In the genomic region with DNA sequence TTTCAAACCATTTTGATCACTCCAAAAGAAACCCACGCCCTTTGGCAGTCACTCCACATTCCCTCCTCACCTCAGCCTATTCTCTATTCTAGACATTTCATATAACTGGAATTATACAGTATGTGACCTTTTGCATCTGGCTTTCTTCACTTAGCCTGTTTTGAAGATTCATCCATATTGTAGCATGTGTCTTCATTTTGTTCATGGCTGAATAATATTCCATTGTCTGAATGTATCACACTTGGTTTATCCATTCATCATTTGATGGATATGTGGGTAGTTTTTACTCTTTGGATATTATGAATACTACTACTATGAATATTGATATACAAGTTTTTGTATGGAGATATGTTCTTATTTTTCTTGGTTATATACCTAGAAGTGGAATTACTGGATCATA, we compare ENCODE assay signal across 21 cellular contexts.
"Had no signal": no experiment of that assay in that cellular context is flagged by ENCODE, and none has a peak within 500 bp of the region (broad histone marks: within the 10 kb centered on the region; RNA-seq: fewer than 3 reads in every experiment).

No MANE protein-coding gene starts in this region.

- H3K4me3 ChIP-seq: SJSA1, SK-N-MC had no signal

- H3K36me3 Mint-ChIP-seq: IgD-negative memory B cell had no signal

- DNase-seq: KBM-7, MV-4-11, NCI-H1048, NCI-H1105, NCI-H1417, NCI-H1436 treated with DMSO at 0.1 percent for 48 hours, NCI-H1694 treated with DMSO at 0.1 percent for 48 hours, NCI-H1930, NCI-H2081, NCI-H2107, NCI-H2227 treated with DMSO at 0.1 percent for 48 hours, NCI-H524, NCI-H526 treated with DMSO at 0.1 percent for 48 hours, NCI-H748 treated with DMSO at 0.1 percent for 48 hours, Right ventricle myocardium superior, RPMI8226, SIG-M5 had no signal

- H3K27me3 ChIP-seq: SJSA1 had no signal

- H3K27ac ChIP-seq: SJSA1, SK-N-MC had no signal

- FAIRE-seq: RCC 7860 had no signal

- H3K27ac Mint-ChIP-seq: IgD-negative memory B cell had no signal
